1 cellular context compared by ENCODE assay signal in the genomic region with DNA sequence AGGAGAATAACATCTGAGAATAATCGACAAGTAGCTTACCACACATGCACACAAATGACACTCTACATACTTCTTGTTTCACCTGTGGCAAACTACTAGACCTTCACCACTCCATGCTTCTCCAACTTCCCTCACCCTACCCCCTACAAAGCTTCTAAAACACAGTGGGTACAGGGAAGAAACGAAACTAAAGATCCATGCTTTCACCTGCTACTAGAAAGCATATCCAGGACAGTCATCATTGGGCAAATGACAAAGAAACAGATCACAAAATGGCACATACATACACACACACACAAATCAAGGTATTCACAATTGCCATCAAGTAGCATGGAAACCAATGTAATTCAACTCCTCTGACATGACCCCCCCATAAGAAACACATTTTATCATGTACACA.
TF ChIP-seq lines count a peak whose summit lies in the region.

No MANE protein-coding gene starts in this region.

TF ChIP-seq in A549, 52 proteins besides CTCF, POLR2A, EP300 and RAD21 (continued from another document):
- TF ChIP-seq, protein P1, sequence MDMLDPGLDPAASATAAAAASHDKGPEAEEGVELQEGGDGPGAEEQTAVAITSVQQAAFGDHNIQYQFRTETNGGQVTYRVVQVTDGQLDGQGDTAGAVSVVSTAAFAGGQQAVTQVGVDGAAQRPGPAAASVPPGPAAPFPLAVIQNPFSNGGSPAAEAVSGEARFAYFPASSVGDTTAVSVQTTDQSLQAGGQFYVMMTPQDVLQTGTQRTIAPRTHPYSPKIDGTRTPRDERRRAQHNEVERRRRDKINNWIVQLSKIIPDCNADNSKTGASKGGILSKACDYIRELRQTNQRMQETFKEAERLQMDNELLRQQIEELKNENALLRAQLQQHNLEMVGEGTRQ (IDR thresholded peaks at IDR 0.05), result no peak
- TF ChIP-seq ZFP36 (IDR thresholded peaks at IDR 0.05; ENCODE audit: borderline replicate concordance, partially characterized antibody) (no peak), JUN (IDR thresholded peaks at IDR 0.05) (no peak), CBX8 (IDR thresholded peaks at IDR 0.05) (no peak), RFX5 (IDR thresholded peaks at IDR 0.05) (no peak), MAFK (IDR thresholded peaks at IDR 0.05; ENCODE audit: partially characterized antibody) (no peak), CHD4 (IDR thresholded peaks at IDR 0.05; ENCODE audit: borderline replicate concordance) (no peak), ZC3H11A (IDR thresholded peaks at IDR 0.05) (no peak)
- TF ChIP-seq, protein P2, sequence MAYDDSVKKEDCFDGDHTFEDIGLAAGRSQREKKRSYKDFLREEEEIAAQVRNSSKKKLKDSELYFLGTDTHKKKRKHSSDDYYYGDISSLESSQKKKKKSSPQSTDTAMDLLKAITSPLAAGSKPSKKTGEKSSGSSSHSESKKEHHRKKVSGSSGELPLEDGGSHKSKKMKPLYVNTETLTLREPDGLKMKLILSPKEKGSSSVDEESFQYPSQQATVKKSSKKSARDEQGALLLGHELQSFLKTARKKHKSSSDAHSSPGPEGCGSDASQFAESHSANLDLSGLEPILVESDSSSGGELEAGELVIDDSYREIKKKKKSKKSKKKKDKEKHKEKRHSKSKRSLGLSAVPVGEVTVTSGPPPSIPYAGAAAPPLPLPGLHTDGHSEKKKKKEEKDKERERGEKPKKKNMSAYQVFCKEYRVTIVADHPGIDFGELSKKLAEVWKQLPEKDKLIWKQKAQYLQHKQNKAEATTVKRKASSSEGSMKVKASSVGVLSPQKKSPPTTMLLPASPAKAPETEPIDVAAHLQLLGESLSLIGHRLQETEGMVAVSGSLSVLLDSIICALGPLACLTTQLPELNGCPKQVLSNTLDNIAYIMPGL (CRISPR knock-in tag; IDR thresholded peaks at IDR 0.05; ENCODE audit: borderline replicate concordance), result no peak
